In genomic region chr4:152389359-152389758, GRCh38 we compare ENCODE assay signal across 35 cellular contexts.
"Had no signal": no experiment of that assay in that cellular context is flagged by ENCODE, and none has a peak within 500 bp of the region (broad histone marks: within the 10 kb centered on the region; RNA-seq: fewer than 3 reads in every experiment).

No MANE protein-coding gene starts in this region.

- H3K27me3 ChIP-seq: MG63 had no signal

- H3K9me3 ChIP-seq: MG63 had no signal

- H3K4me3 ChIP-seq: MG63 had no signal

- H3K36me3 ChIP-seq: MG63 had no signal

- DNase-seq: Kasumi-1, MG63, MM.1S, MV-4-11, NCI-H1048, NCI-H1092, NCI-H1092 treated with DMSO at 0.1 percent for 48 hours, NCI-H1105, NCI-H1105 treated with DMSO at 0.1 percent for 48 hours, NCI-H1417, NCI-H1417 treated with DMSO at 0.1 percent for 48 hours, NCI-H1436, NCI-H1436 treated with DMSO at 0.1 percent for 48 hours, NCI-H146, NCI-H1694, NCI-H1694 treated with DMSO at 0.1 percent for 48 hours, NCI-H187, NCI-H187 treated with DMSO at 0.1 percent for 48 hours, NCI-H1930, NCI-H2029, NCI-H2029 treated with DMSO at 0.1 percent for 48 hours, NCI-H2081, NCI-H2081 treated with DMSO at 0.1 percent for 48 hours, NCI-H2107, NCI-H2171, NCI-H2171 treated with DMSO at 0.1 percent for 48 hours, NCI-H2227 treated with DMSO at 0.1 percent for 48 hours, NCI-H226, NCI-H345, NCI-H446, NCI-H446 treated with DMSO at 0.1 percent for 48 hours, NCI-H510A, NCI-H510A treated with DMSO at 0.1 percent for 48 hours, NCI-H524, NCI-H524 treated with DMSO at 0.1 percent for 48 hours had no signal
